ENCODE assay signal across 9 cellular contexts in the genomic region with DNA sequence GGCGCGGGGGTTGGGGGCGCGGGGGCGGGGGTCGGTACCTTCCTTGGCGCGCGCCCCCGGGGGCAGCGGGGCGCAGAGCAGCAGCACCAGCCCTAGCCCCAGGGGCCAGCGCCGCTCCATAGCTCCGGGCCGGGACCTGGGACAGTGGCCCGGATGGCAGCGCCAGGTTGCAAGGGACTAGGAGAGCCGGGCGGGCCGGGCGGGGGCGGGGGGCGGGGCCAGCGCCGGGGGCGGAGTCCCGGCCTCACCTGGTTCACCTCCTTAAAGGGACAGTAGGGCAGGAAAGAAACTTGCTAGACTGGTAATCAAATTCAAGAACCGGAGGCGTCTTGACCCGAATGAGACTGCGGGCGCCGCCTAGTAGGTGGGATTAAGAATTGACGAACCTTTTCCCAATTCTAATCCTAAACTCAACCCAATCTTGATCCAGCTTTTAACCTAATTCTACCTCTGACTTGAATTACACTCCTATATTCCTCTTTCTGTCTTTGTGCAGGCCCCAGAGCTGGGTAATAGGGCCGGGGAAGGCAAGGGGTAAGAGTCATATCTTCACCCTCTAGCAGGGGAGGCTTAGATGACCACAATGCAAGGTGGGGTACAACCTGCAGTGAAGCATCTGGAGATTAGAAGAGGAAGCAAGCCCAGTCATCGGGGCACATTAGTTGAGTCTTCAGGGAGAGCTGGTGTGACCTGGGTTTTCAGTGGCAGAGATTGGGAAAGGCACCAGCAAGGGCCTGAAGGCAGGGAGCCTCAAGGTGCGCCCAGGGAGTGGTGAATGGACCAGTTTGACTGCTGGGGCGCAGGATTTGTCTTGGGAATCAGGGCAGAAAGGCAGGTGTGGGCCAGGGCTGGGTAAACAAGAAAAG. TPM values are rescaled to one million over a fixed set of nuclear protein-coding genes. Genes with fewer than 3 reads are reported as not detected.
DNase-seq lines count a peak whose midpoint lies in the region; ATAC-seq, FAIRE-seq and TF ChIP-seq lines count a peak whose summit lies in the region.
"Had no signal": no experiment of that assay in that cellular context is flagged by ENCODE, and none has a peak within 500 bp of the region (broad histone marks: within the 10 kb centered on the region; RNA-seq: fewer than 3 reads in every experiment).

TSS of gene EPHA1 (minus strand) at position 171 of the 866 bp plus-strand sequence. CDS start at position 120, 51 bp downstream.

- no peak for TF ChIP-seq POLR2A in K562 (conservative IDR thresholded peaks at IDR 0.05)

- 24% methylated on average over 16 of the region's 39 CpGs for WGBS in K562 (ENCODE audit: insufficient coverage, low coverage, missing lambda C conversion rate)

- no peak within 1 kb of the TSS for H3K4me3 ChIP-seq in OCI-LY7 (ENCODE audit: low read depth, low read length, poor library complexity, severe bottlenecking)
- H3K4me3 ChIP-seq in K562 = no peak within 1 kb of the TSS
- peak within 1 kb of the TSS; percentile 22 for H3K4me3 ChIP-seq in kidney epithelial cell (ENCODE audit: low read depth, low read length)

- H3K9me2 ChIP-seq in OCI-LY7 (ENCODE audit: insufficient read depth, low read length) = no peaks in the 10 kb centered on the region

- no peaks in the 10 kb centered on the region for H3K4me1 ChIP-seq in OCI-LY7 (ENCODE audit: insufficient read depth, low read length, poor library complexity, severe bottlenecking)
- H3K4me1 ChIP-seq in K562 (replicated peaks in 1 of 2; ENCODE audit: control insufficient read depth in 2 of 2, insufficient read depth in 2 of 2, low read length in 2 of 2) = peaks cover 2 to 7% of the 10 kb centered on the region in 2 experiments; a peak in 4 of 5 replicates

- intact Hi-C loops in Right ventricle myocardium inferior (cut with DNase I) = no loop called here
- intact Hi-C loops in cardiac septum (cut with DNase I) = no loop called here
- intact Hi-C loops in OCI-LY7 (cut with micrococcal nuclease; ENCODE audit: unreplicated experiment) = no loop called here
- intact Hi-C loops in K562 (cut with micrococcal nuclease) = no loop called here

- CTCF ChIA-PET in OCI-LY7 (lab: Charles Lee; ENCODE audit: unreplicated experiment) (no interaction called here), K562 (lab: Yijun Ruan, JAX; ENCODE audit: low intra/inter-chr PET ratio) (interaction anchor here (0.9 kb wide), 1 partner anchor 59 kb away, joined by 10 read pairs; no protein-coding TSS in a partner anchor)

- BruUV-seq in OCI-LY7 (replicated peaks; lab: Mats Ljungman, UMichigan) (no TSS peak), K562 (replicated peaks; lab: Mats Ljungman, UMichigan) (no TSS peak)

- H3K27ac ChIP-seq in OCI-LY7 (ENCODE audit: low read depth, low read length, poor library complexity, severe bottlenecking) (no peak within 1 kb of the TSS), K562 (ENCODE audit: extremely low read depth, low read depth, low read length) (no peak within 1 kb of the TSS)
- H3K27ac ChIP-seq: adrenal gland had no signal

- H3K9me3 ChIP-seq in OCI-LY7 (ENCODE audit: low read length) (no peaks in the 10 kb centered on the region), K562 (replicated peaks; ENCODE audit: control insufficient read depth, insufficient read depth, low read depth, low read length) (no peaks in the 10 kb centered on the region)
- H3K9me3 ChIP-seq: adrenal gland had no signal

- POLR2A ChIA-PET in OCI-LY7 (lab: Charles Lee) (interaction anchor here (1.1 kb wide), 1 partner anchor 148 kb away, joined by 3 read pairs; no protein-coding TSS in a partner anchor), K562 (lab: Yijun Ruan, JAX) (interaction anchor here (0.6 to 10.7 kb wide), 4 partner anchors 14 to 72 kb away, joined by 3 to 131 read pairs (median 3); no protein-coding TSS in a partner anchor)

- peak within 1 kb of the TSS in 1 of 2 experiments; percentile 17; a peak in 1 of 4 replicates for H3K9ac ChIP-seq in K562 (ENCODE audit: insufficient read depth in 1 of 2, low read depth in 2 of 2, low read length in 2 of 2)

- no peaks in the 10 kb centered on the region for H4K20me1 ChIP-seq in OCI-LY7 (ENCODE audit: insufficient read depth, low read length)
- 0 out of 2 replicates have a peak, but pooled peaks cover 3% of the 10 kb centered on the region for H4K20me1 ChIP-seq in K562 (replicated peaks; ENCODE audit: control insufficient read depth, insufficient read depth, low read length)

- TF ChIP-seq CTCF in OCI-LY7 (conservative IDR thresholded peaks at IDR 0.05; ENCODE audit: low read length) = 0 out of 2 replicates have a peak, but pooled peaks have one; percentile 19
- TF ChIP-seq CTCF in K562 (IDR thresholded peaks at IDR 0.05 in 2 of 3, conservative IDR thresholded peaks at IDR 0.05 in 1 of 3; ENCODE audit: insufficient read depth in 2 of 3, low read depth in 1 of 3, low read length in 3 of 3) = peak; percentile 37 to 50 (median 48); a peak in 5 of 6 replicates
- peak; percentile 32 for TF ChIP-seq CTCF in kidney epithelial cell (IDR thresholded peaks at IDR 0.05; ENCODE audit: insufficient read depth, low read length, poor library complexity, severe bottlenecking)

- no peak within 1 kb of the TSS for H2AFZ ChIP-seq in OCI-LY7 (ENCODE audit: low read length)
- no peak within 1 kb of the TSS for H2AFZ ChIP-seq in K562 (ENCODE audit: low read depth, low read length)

- DNase-seq in Right ventricle myocardium inferior (ENCODE audit: missing footprints) (peak; percentile 56), cardiac septum (ENCODE audit: low spot score) (no peak), OCI-LY7 (ENCODE audit: low spot score) (no peak), K562 (ENCODE audit: extremely low read depth in 1 of 4, low spot score in 3 of 4) (peak; percentile 48 to 91 (median 75)), kidney epithelial cell (ENCODE audit: low read depth) (no peak)
- peak; percentile 60 to 76 (median 69) for DNase-seq in stimulated activated naive CD4-positive, alpha-beta T cell (lab: John Stamatoyannopoulos, UW)

- ATAC-seq in Right ventricle myocardium inferior (no peak), K562 (peak; percentile 44), HG03354 (IDR thresholded peaks at IDR 0.05; ENCODE audit: poor library complexity, severe bottlenecking, unreplicated experiment) (no peak), GM19328 (IDR thresholded peaks at IDR 0.05; ENCODE audit: unreplicated experiment) (no peak)

- FAIRE-seq in K562 (lab: Jason Lieb, UNC) = peak; percentile 11

- H3K9me1 ChIP-seq in K562 (ENCODE audit: control insufficient read depth, insufficient read depth, low read length) = no peaks in the 10 kb centered on the region

- H3K36me3 ChIP-seq in OCI-LY7 (ENCODE audit: insufficient read depth, low read length) = no peaks in the 10 kb centered on the region
- no peaks in the 10 kb centered on the region for H3K36me3 ChIP-seq in K562 (ENCODE audit: control insufficient read depth, insufficient read depth, low read length)
- H3K36me3 ChIP-seq in kidney epithelial cell (ENCODE audit: control insufficient read depth, insufficient read depth, low read length) = no peaks in the 10 kb centered on the region
- H3K36me3 ChIP-seq: adrenal gland had no signal

- H3K4me2 ChIP-seq in OCI-LY7 (ENCODE audit: low read length) (no peak within 1 kb of the TSS), K562 (ENCODE audit: insufficient read depth, low read length) (no peak within 1 kb of the TSS)

- no peak for TF ChIP-seq EP300 in K562 (IDR thresholded peaks at IDR 0.05; ENCODE audit: low read length)

- H3K27me3 ChIP-seq in K562 (ENCODE audit: control insufficient read depth in 2 of 2, insufficient read depth in 2 of 2, low read length in 2 of 2) (peaks cover 39 to 49% of the 10 kb centered on the region in 2 experiments; a peak in 4 of 5 replicates), kidney epithelial cell (ENCODE audit: control insufficient read depth, insufficient read depth, low read length) (peaks cover 3% of the 10 kb centered on the region)

- 0 out of 4 replicates have a peak, but pooled peaks of 1 of the 2 experiments have one; percentile 14 for TF ChIP-seq RAD21 in K562 (CRISPR knock-in tag; conservative IDR thresholded peaks at IDR 0.05 in 1 of 2, IDR thresholded peaks at IDR 0.05 in 1 of 2)

- in situ Hi-C loops in K562 (cut with MboI) = no loop called here

- H3K79me2 ChIP-seq in OCI-LY7 (ENCODE audit: insufficient read depth, low read depth, low read length) (no peaks in the 10 kb centered on the region), K562 (ENCODE audit: control insufficient read depth, insufficient read depth, low read length) (no peaks in the 10 kb centered on the region)

RNA-seq across cellular contexts. Expression of gene EPHA1, which starts in this region (rescaled TPM):
- total RNA-seq in Right ventricle myocardium inferior = not detected
- not detected for total RNA-seq in cardiac septum
- total RNA-seq in OCI-LY7 (2014; rRNA removed; shearing (Covaris generic)) = not detected in 2 replicates
- not detected in 2 replicates for total RNA-seq in OCI-LY7 (2022)
- 0.37 TPM in 1 of 2 replicates, not detected in the other for total RNA-seq in K562 (2011; cell fraction: chromatin; rRNA removed; ENCODE audit: low replicate concordance)
- 0.26 and 0.67 TPM in 2 replicates for total RNA-seq in K562 (2011; cell fraction: nucleolus; rRNA removed)
- 0.37 TPM in 1 of 2 replicates, not detected in the other for total RNA-seq in K562 (2011; cell fraction: nucleoplasm; rRNA removed)
- total RNA-seq in K562 (2014; rRNA removed) = not detected in 2 replicates
- not detected in 2 replicates for total RNA-seq in K562 (2014; rRNA removed; fragmentation: Illumina TruSeq; extraction: Trizol)
- not detected in 2 replicates for total RNA-seq in K562 (2015; rRNA removed; fragmentation: Illumina TruSeq; extraction: Trizol)
- total RNA-seq in K562 (2021) = 0.22 and 0.25 TPM in 2 replicates
- 0.07 and 0.32 TPM in 2 replicates for polyA plus RNA-seq in K562 (2011; rRNA removed)
- polyA plus RNA-seq in K562 (2011; cell fraction: cytosol; rRNA removed) = 0.03 and 0.39 TPM in 2 replicates
- polyA plus RNA-seq in K562 (2011; cell fraction: nucleus; rRNA removed) = 0.25 and 1.1 TPM in 2 replicates
- polyA plus RNA-seq in K562 (2012) = 2.7 and 3.5 TPM in 2 replicates
- not detected in 2 replicates for polyA plus RNA-seq in K562 (2014; fragmentation: Illumina TruSeq; extraction: Trizol)
- not detected for polyA plus RNA-seq in K562 (2014; fragmentation: Nextera tagmentation; extraction: Ambion mirVana)
- polyA plus RNA-seq in K562 (2014; rRNA removed) = 0.05 and 0.57 TPM in 2 replicates
- polyA minus RNA-seq in K562 (2011; rRNA and poly(A)+ RNA removed) = 0.14 TPM in 1 of 2 replicates, not detected in the other
- not detected in 2 replicates for polyA minus RNA-seq in K562 (2011; cell fraction: cytosol; rRNA and poly(A)+ RNA removed)
- polyA minus RNA-seq in K562 (2011; cell fraction: nucleus; rRNA and poly(A)+ RNA removed) = 0.54 TPM in 1 of 2 replicates, not detected in the other
- 7.9 and 27.5 TPM in 2 replicates for total RNA-seq in kidney epithelial cell

Comparison
In these comparisons a context has a peak if more than half of its experiments do, and no peak if none do; other contexts are left out.
1. Peak in DNase-seq in Right ventricle myocardium inferior; RNA of the gene not detected or under 1 TPM.
2. DNase-seq: peak in K562 (4 of 4) and stimulated activated naive CD4-positive, alpha-beta T cell (6 of 6); none in cardiac septum (single experiment), OCI-LY7 (single experiment) and kidney epithelial cell (single experiment).
3. Peak in every context shown above with its lines, with median percentiles within 50 percentile points of each other: CTCF ChIP-seq.